Comparison of ENCODE assay signal across 25 cellular contexts in genomic region chr4:137432431-137432830, GRCh38.
DNase-seq lines count a peak whose midpoint lies in the region; ATAC-seq and TF ChIP-seq lines count a peak whose summit lies in the region.
"Had no signal": no experiment of that assay in that cellular context is flagged by ENCODE, and none has a peak within 500 bp of the region (broad histone marks: within the 10 kb centered on the region; RNA-seq: fewer than 3 reads in every experiment).

No MANE protein-coding gene starts in this region.

- TF ChIP-seq CTCF in AG09319 (IDR thresholded peaks at IDR 0.05; ENCODE audit: low read depth, low read length): no peak
- no peak for TF ChIP-seq CTCF in fibroblast of lung (conservative IDR thresholded peaks at IDR 0.05 in 1 of 2, IDR thresholded peaks at IDR 0.05 in 1 of 2; ENCODE audit: low read depth in 1 of 2, low read length in 2 of 2)
- TF ChIP-seq CTCF in progenitor cell of endocrine pancreas (IDR thresholded peaks at IDR 0.05; ENCODE audit: unreplicated experiment): no peak
- no peak for TF ChIP-seq CTCF in foreskin keratinocyte (conservative IDR thresholded peaks at IDR 0.05)

- H3K9me3 ChIP-seq in fibroblast of lung (ENCODE audit: control insufficient read depth, insufficient read depth, low read depth, low read length): no peaks in the 10 kb centered on the region
- H3K9me3 ChIP-seq: esophagus squamous epithelium, SJCRH30 had no signal

- H3K4me1 ChIP-seq in fibroblast of lung (ENCODE audit: control insufficient read depth, extremely low read depth, insufficient read depth, low read length) (no peaks in the 10 kb centered on the region), foreskin keratinocyte (no peaks in the 10 kb centered on the region)
- H3K4me1 ChIP-seq: esophagus squamous epithelium, parathyroid adenoma, SJCRH30 had no signal

- H3K36me3 ChIP-seq in fibroblast of lung (ENCODE audit: control insufficient read depth, insufficient read depth, low read length): no peaks in the 10 kb centered on the region
- H3K36me3 ChIP-seq: esophagus squamous epithelium, SJCRH30 had no signal

- no peak overlapping the region for H3K4me3 Mint-ChIP-seq in progenitor cell of endocrine pancreas (ENCODE audit: low read depth)
- H3K4me3 Mint-ChIP-seq: activated naive CD8-positive, alpha-beta T cell treated with anti-CD3 and anti-CD28 coated beads, Interleukin-2, amount 50 U/mL, for 24 hours; brain; memory B cell; naive thymus-derived CD4-positive, alpha-beta T cell had no signal

- no peaks in the 10 kb centered on the region for H3K4me1 Mint-ChIP-seq in progenitor cell of endocrine pancreas (ENCODE audit: low read depth)
- H3K4me1 Mint-ChIP-seq: activated naive CD8-positive, alpha-beta T cell treated with anti-CD3 and anti-CD28 coated beads, Interleukin-2, amount 50 U/mL, for 24 hours; brain; memory B cell; naive thymus-derived CD4-positive, alpha-beta T cell had no signal

- H3K27ac ChIP-seq in fibroblast of lung (ENCODE audit: insufficient read depth, low read length) (no peak overlapping the region), foreskin keratinocyte (no peak overlapping the region)
- H3K27ac ChIP-seq: esophagus squamous epithelium, parathyroid adenoma, SJCRH30 had no signal

- H3K27me3 ChIP-seq in fibroblast of lung (ENCODE audit: control insufficient read depth, insufficient read depth, low read length) (no peaks in the 10 kb centered on the region), foreskin keratinocyte (no peaks in the 10 kb centered on the region)
- H3K27me3 ChIP-seq: esophagus squamous epithelium, SJCRH30 had no signal

- DNase-seq in AG09319 (ENCODE audit: extremely low read depth, low read depth) (peak; percentile 3), LHCN-M2 (ENCODE audit: low read depth) (peak; percentile 43), fibroblast of lung (ENCODE audit: low read depth in 2 of 2) (peak in 1 of 2 donors; percentile 7), progenitor cell of endocrine pancreas (ENCODE audit: low spot score, unreplicated experiment) (no peak), D341Med (ENCODE audit: low spot score) (no peak), foreskin keratinocyte (no peak), KBM-7 (no peak)
- DNase-seq: activated gamma-delta T cell; activated naive CD8-positive, alpha-beta T cell treated with anti-CD3 and anti-CD28 coated beads, Interleukin-2, amount 50 U/mL, for 24 hours; cortex of kidney; EL; esophagus squamous epithelium; glutamatergic neuron; HCEC 1CT; left cardiac atrium; naive thymus-derived CD4-positive, alpha-beta T cell; NCI-H2171; NCI-H524; NK-92 treated with Interleukin-12 subunit alpha and Interleukin-12 subunit beta, amount 100 ng/mL, for 24 hours; SJCRH30; substantia nigra had no signal

- H4K20me1 ChIP-seq in fibroblast of lung (ENCODE audit: control insufficient read depth, extremely low read depth, insufficient read depth, low read length): no peaks in the 10 kb centered on the region

- peak overlapping the region; percentile 86 for H2AFZ ChIP-seq in fibroblast of lung (ENCODE audit: low read length)
- H2AFZ ChIP-seq: parathyroid adenoma had no signal

- no peak overlapping the region for H3K9ac ChIP-seq in fibroblast of lung (ENCODE audit: insufficient read depth, low read length)
- H3K9ac ChIP-seq: parathyroid adenoma had no signal

- H3K4me2 ChIP-seq in fibroblast of lung (ENCODE audit: extremely low read depth, insufficient read depth, low read length): peak overlapping the region; percentile 73

- no peaks in the 10 kb centered on the region for H3K79me2 ChIP-seq in fibroblast of lung (ENCODE audit: control insufficient read depth, insufficient read depth, low read length)
- H3K79me2 ChIP-seq: parathyroid adenoma had no signal

- no peaks in the 10 kb centered on the region for H3K9me3 Mint-ChIP-seq in progenitor cell of endocrine pancreas (ENCODE audit: low read depth)
- H3K9me3 Mint-ChIP-seq: activated naive CD8-positive, alpha-beta T cell treated with anti-CD3 and anti-CD28 coated beads, Interleukin-2, amount 50 U/mL, for 24 hours had no signal

- H3K27me3 Mint-ChIP-seq in progenitor cell of endocrine pancreas: no peaks in the 10 kb centered on the region
- H3K27me3 Mint-ChIP-seq: activated naive CD8-positive, alpha-beta T cell treated with anti-CD3 and anti-CD28 coated beads, Interleukin-2, amount 50 U/mL, for 24 hours; memory B cell; naive thymus-derived CD4-positive, alpha-beta T cell had no signal

- in situ Hi-C loops in KBM-7 (cut with MboI; ENCODE audit: low pct_unique_long_range_greater_than_20kb, low sequenced_read_pairs): no loop called here

- peak overlapping the region in 1 of 4 experiments; percentile 18 for H3K4me3 ChIP-seq in fibroblast of lung (replicated peaks in 1 of 4; ENCODE audit: control extremely low read depth in 1 of 4, insufficient read depth in 1 of 4, low read depth in 3 of 4, low read length in 4 of 4)
- H3K4me3 ChIP-seq: esophagus squamous epithelium, SJCRH30 had no signal

- H3K27ac Mint-ChIP-seq in progenitor cell of endocrine pancreas: peak overlapping the region; percentile 41
- H3K27ac Mint-ChIP-seq: activated naive CD8-positive, alpha-beta T cell treated with anti-CD3 and anti-CD28 coated beads, Interleukin-2, amount 50 U/mL, for 24 hours; memory B cell; naive thymus-derived CD4-positive, alpha-beta T cell had no signal

- ATAC-seq in foreskin keratinocyte: no peak
- ATAC-seq: activated naive CD8-positive, alpha-beta T cell treated with anti-CD3 and anti-CD28 coated beads, Interleukin-2, amount 50 U/mL, for 24 hours; naive thymus-derived CD4-positive, alpha-beta T cell; Panc1 had no signal

- no peaks in the 10 kb centered on the region for H3K36me3 Mint-ChIP-seq in progenitor cell of endocrine pancreas (ENCODE audit: insufficient read depth)
- H3K36me3 Mint-ChIP-seq: brain; memory B cell; naive thymus-derived CD4-positive, alpha-beta T cell had no signal

Comparison
In these comparisons a context has a peak if more than half of its experiments do, and no peak if none do; other contexts are left out.
1. DNase-seq: peak in AG09319 (single experiment) and LHCN-M2 (single experiment); none in progenitor cell of endocrine pancreas (single experiment), D341Med (single experiment), foreskin keratinocyte (0 of 2) and KBM-7 (single experiment).